In genomic region chr14:103838117-103838516, GRCh38 we compare ENCODE assay signal across 22 cellular contexts. TPM values are rescaled to one million over a fixed set of nuclear protein-coding genes. Genes with fewer than 3 reads are reported as not detected.
DNase-seq lines count a peak whose midpoint lies in the region; ATAC-seq, FAIRE-seq and TF ChIP-seq lines count a peak whose summit lies in the region.
"Had no signal": no experiment of that assay in that cellular context is flagged by ENCODE, and none has a peak within 500 bp of the region (broad histone marks: within the 10 kb centered on the region; RNA-seq: fewer than 3 reads in every experiment).

No MANE protein-coding gene starts in this region.

- CTCF ChIA-PET in HepG2 (lab: Yijun Ruan, JAX; ENCODE audit: low intra/inter-chr PET ratio, low total read pairs): no interaction called here

- H3K9me3 Mint-ChIP-seq in nephron: no peaks in the 10 kb centered on the region
- H3K9me3 Mint-ChIP-seq: CD8-positive, alpha-beta T cell had no signal

- H3K79me2 ChIP-seq in HepG2 (ENCODE audit: insufficient read depth, low read length): peaks cover 53% of the 10 kb centered on the region

- TF ChIP-seq POLR2A in HepG2 (IDR thresholded peaks at IDR 0.05; ENCODE audit: insufficient read depth in 1 of 2, low read depth in 2 of 2, low read length in 2 of 2) (no peak), right lobe of liver (IDR thresholded peaks at IDR 0.05) (no peak)

- H3K36me3 Mint-ChIP-seq in T-helper 17 cell (ENCODE audit: low read depth) (peaks cover 10% of the 10 kb centered on the region), nephron (ENCODE audit: low read depth) (peaks cover 4% of the 10 kb centered on the region)

- TF ChIP-seq CTCF in HepG2 (CRISPR knock-in tag; IDR thresholded peaks at IDR 0.05): no peak
- no peak for TF ChIP-seq CTCF in right lobe of liver (IDR thresholded peaks at IDR 0.05)
- TF ChIP-seq CTCF in nephron (IDR thresholded peaks at IDR 0.05; ENCODE audit: unreplicated experiment in 3 of 3): no peak
- TF ChIP-seq CTCF in omental fat pad (IDR thresholded peaks at IDR 0.05): no peak

- WGBS in HepG2 (ENCODE audit: low lambda C conversion rate): 0% methylated on average over 1 of the region's 1 CpG
- WGBS in right lobe of liver (ENCODE audit: insufficient coverage, low coverage, low lambda C conversion rate, missing lambda C conversion rate): 31% methylated on average over 1 of the region's 1 CpG

- ATAC-seq in HepG2 (peak; percentile 35; the same call in 2 of the 3 replicates), right lobe of liver (no peak), T-helper 17 cell (no peak), omental fat pad (ENCODE audit: low FRiP score) (no peak), GM18907 (IDR thresholded peaks at IDR 0.05; ENCODE audit: unreplicated experiment) (no peak)
- ATAC-seq: A549; CD8-positive, alpha-beta T cell had no signal

- TF ChIP-seq RAD21 in HepG2 (CRISPR knock-in tag; IDR thresholded peaks at IDR 0.05): no peak

- H3K27me3 Mint-ChIP-seq in T-helper 17 cell: no peaks in the 10 kb centered on the region
- peaks cover 5% of the 10 kb centered on the region for H3K27me3 Mint-ChIP-seq in nephron (ENCODE audit: low read depth)

- H3K9me3 ChIP-seq in HepG2 (ENCODE audit: low read length): no peaks in the 10 kb centered on the region
- no peaks in the 10 kb centered on the region for H3K9me3 ChIP-seq in right lobe of liver
- H3K9me3 ChIP-seq in T-helper 17 cell (ENCODE audit: control insufficient read depth, low read length, poor library complexity, severe bottlenecking): no peaks in the 10 kb centered on the region
- H3K9me3 ChIP-seq: A549, Caco-2 had no signal

- no peak for FAIRE-seq in HepG2 (lab: Jason Lieb, UNC)
- FAIRE-seq: A549, G401.6, GM12892, GM19239, H1 had no signal

- BruUV-seq in HepG2 (replicated peaks; lab: Mats Ljungman, UMichigan): no TSS peak

- in situ Hi-C loops in HepG2 (cut with HindIII; ENCODE audit: extremely low pct_ligation_motif_present, low pct_unique_long_range_greater_than_20kb): no loop called here

- TF ChIP-seq EP300 in HepG2 (IDR thresholded peaks at IDR 0.05; ENCODE audit: low read depth in 2 of 2, low read length in 2 of 2): no peak
- TF ChIP-seq EP300 in HepG2 (CRISPR knock-in tag; IDR thresholded peaks at IDR 0.05; ENCODE audit: borderline replicate concordance): no peak

- no peak overlapping the region for H3K4me2 ChIP-seq in HepG2 (ENCODE audit: low read depth, low read length)
- H3K4me2 ChIP-seq: A549 had no signal

- intact Hi-C loops in HepG2 (cut with micrococcal nuclease; ENCODE audit: unreplicated experiment): no loop called here
- intact Hi-C loops in right lobe of liver (cut with DNase I): no loop called here

- peaks cover 19% of the 10 kb centered on the region for H3K4me1 Mint-ChIP-seq in T-helper 17 cell
- H3K4me1 Mint-ChIP-seq in nephron: peaks cover 9% of the 10 kb centered on the region

- no peak overlapping the region for H3K27ac ChIP-seq in HepG2 (ENCODE audit: extremely low read length, insufficient read depth, low read length)
- H3K27ac ChIP-seq in right lobe of liver: no peak overlapping the region
- H3K27ac ChIP-seq: A549, GM23248 had no signal

- no peak overlapping the region for H3K4me3 Mint-ChIP-seq in T-helper 17 cell
- no peak overlapping the region for H3K4me3 Mint-ChIP-seq in nephron
- H3K4me3 Mint-ChIP-seq: CD8-positive, alpha-beta T cell had no signal

- H3K9ac ChIP-seq in HepG2 (ENCODE audit: insufficient read depth, low read depth, low read length): no peak overlapping the region
- H3K9ac ChIP-seq: GM23248 had no signal

- H3K27ac Mint-ChIP-seq in T-helper 17 cell: peak overlapping the region; percentile 74
- H3K27ac Mint-ChIP-seq in nephron: peak overlapping the region in 2 of 3 experiments; percentile 34 to 38
- H3K27ac Mint-ChIP-seq: CD8-positive, alpha-beta T cell had no signal

- no peak overlapping the region for H2AFZ ChIP-seq in HepG2 (ENCODE audit: low read length)
- H2AFZ ChIP-seq: GM23248 had no signal

- H3K4me1 ChIP-seq in HepG2 (ENCODE audit: insufficient read depth, low read length) (peaks cover 9% of the 10 kb centered on the region), right lobe of liver (no peaks in the 10 kb centered on the region)
- H3K4me1 ChIP-seq: A549, Caco-2 had no signal

- DNase-seq in HepG2 (ENCODE audit: low spot score) (peak; percentile 52), right lobe of liver (no peak), T-helper 17 cell (no peak), omental fat pad (ENCODE audit: low spot score) (no peak), NCI-H2107 (lab: John Stamatoyannopoulos, UW) (no peak)
- DNase-seq: 8988T; ACHN; C1 segment of cervical spinal cord; Caco-2; CD8-positive, alpha-beta T cell; DMS153; DND-41; GM23248; H7; HCEC 1CT had no signal

- no peaks in the 10 kb centered on the region; the same call in 1 of the 2 replicates for H4K20me1 ChIP-seq in HepG2 (ENCODE audit: insufficient read depth, low read length)

- POLR2A ChIA-PET in HepG2 (lab: Yijun Ruan, JAX): no interaction called here

- H3K36me3 ChIP-seq in HepG2 (replicated peaks in 1 of 2; ENCODE audit: control insufficient read depth in 1 of 2, insufficient read depth in 2 of 2, low read length in 2 of 2) (no peaks in the 10 kb centered on the region), right lobe of liver (no peaks in the 10 kb centered on the region)

- H3K27me3 ChIP-seq in HepG2 (ENCODE audit: control insufficient read depth in 1 of 2, insufficient read depth in 2 of 2, low read length in 2 of 2): no peaks in the 10 kb centered on the region
- H3K27me3 ChIP-seq in right lobe of liver: no peaks in the 10 kb centered on the region

- H3K4me3 ChIP-seq in HepG2 (replicated peaks in 1 of 3; ENCODE audit: insufficient read depth in 1 of 3, low read depth in 2 of 3, low read length in 3 of 3) (no peak overlapping the region), right lobe of liver (no peak overlapping the region)
- H3K4me3 ChIP-seq: A549, GM23248 had no signal

TF ChIP-seq in HepG2, 621 proteins besides CTCF, POLR2A, EP300 and RAD21 (continues in another document):
- TF ChIP-seq FOXA1 (IDR thresholded peaks at IDR 0.05) (no peak), FOXA1 (CRISPR knock-in tag; IDR thresholded peaks at IDR 0.05) (0 out of 2 replicates have a peak, but pooled peaks have one; percentile 17), GATAD2A (CRISPR knock-in tag; IDR thresholded peaks at IDR 0.05) (0 out of 2 replicates have a peak, but pooled peaks have one; percentile 18), POGK (CRISPR knock-in tag; conservative IDR thresholded peaks at IDR 0.05) (peak; percentile 89), MATR3 (CRISPR knock-in tag; IDR thresholded peaks at IDR 0.05) (no peak), SETDB1 (CRISPR knock-in tag; IDR thresholded peaks at IDR 0.05; ENCODE audit: borderline replicate concordance) (no peak), ZNF382 (CRISPR knock-in tag; IDR thresholded peaks at IDR 0.05; ENCODE audit: borderline replicate concordance) (no peak), GLMP (CRISPR knock-in tag; IDR thresholded peaks at IDR 0.05; ENCODE audit: borderline replicate concordance) (no peak)

RNA-seq across cellular contexts. Expression of gene PPP1R13B, which starts 9.3 kb away (rescaled TPM):
- total RNA-seq in HepG2 (2016; rRNA removed; fragmentation: Illumina TruSeq; extraction: Trizol) (5.3 and 9.4 TPM in 2 replicates), right lobe of liver (10 to 100 TPM in 5 of 6 experiments, 1 to 10 TPM in 1; 9.2 to 22.4 (median 13.9) TPM), T-helper 17 cell (10 to 100 TPM; 18.2 to 22.6 TPM), omental fat pad (10 to 100 TPM in 3 of 4 donors, 1 to 10 TPM in 1; 9.7 to 31.1 (median 15.0) TPM)
- total RNA-seq in HepG2 (2016; cell fraction: cytosol; rRNA removed; fragmentation: Illumina TruSeq; extraction: Trizol; ENCODE audit: low read depth): 36.5 and 44.3 TPM in 2 replicates
- total RNA-seq in HepG2 (2016; cell fraction: insoluble cytoplasmic fraction; rRNA removed; fragmentation: Illumina TruSeq; extraction: Trizol): 5.9 and 7.8 TPM in 2 replicates
- total RNA-seq in HepG2 (2016; cell fraction: membrane; rRNA removed; fragmentation: Illumina TruSeq; extraction: Trizol): 11.4 and 12.4 TPM in 2 replicates
- total RNA-seq in HepG2 (2016; cell fraction: nucleus; rRNA removed; fragmentation: Illumina TruSeq; extraction: Trizol): 13.0 and 13.3 TPM in 2 replicates
- 4.6 and 5.3 TPM in 2 replicates for polyA plus RNA-seq in HepG2 (2011; rRNA removed)
- 2.9 and 3.0 TPM in 2 replicates for polyA plus RNA-seq in HepG2 (2011; cell fraction: cytosol; rRNA removed)
- 20.9 and 24.0 TPM in 2 replicates for polyA plus RNA-seq in HepG2 (2011; cell fraction: nucleus; rRNA removed)
- 5.1 and 6.3 TPM in 2 replicates for polyA plus RNA-seq in HepG2 (2012)
- polyA plus RNA-seq in HepG2 (2016; cell fraction: cytosol; fragmentation: Illumina TruSeq; extraction: Trizol; ENCODE audit: low read depth): 2.2 and 2.3 TPM in 2 replicates
- polyA plus RNA-seq in HepG2 (2016; cell fraction: insoluble cytoplasmic fraction; fragmentation: Illumina TruSeq; extraction: Trizol; ENCODE audit: low read depth): 4.2 and 6.1 TPM in 2 replicates
- 4.0 and 4.8 TPM in 2 replicates for polyA plus RNA-seq in HepG2 (2016; cell fraction: membrane; fragmentation: Illumina TruSeq; extraction: Trizol; ENCODE audit: low read depth)
- 33.9 and 35.1 TPM in 2 replicates for polyA plus RNA-seq in HepG2 (2016; cell fraction: nucleus; fragmentation: Illumina TruSeq; extraction: Trizol; ENCODE audit: insufficient read depth, low read depth)
- polyA minus RNA-seq in HepG2 (2011; rRNA and poly(A)+ RNA removed; ENCODE audit: low replicate concordance): 8.5 and 13.6 TPM in 2 replicates
- polyA minus RNA-seq in HepG2 (2011; cell fraction: cytosol; rRNA and poly(A)+ RNA removed): 2.9 and 4.5 TPM in 2 replicates
- polyA minus RNA-seq in HepG2 (2011; cell fraction: nucleus; rRNA and poly(A)+ RNA removed): 14.5 and 21.1 TPM in 2 replicates
